8 cellular contexts compared by ENCODE assay signal in the genomic region with DNA sequence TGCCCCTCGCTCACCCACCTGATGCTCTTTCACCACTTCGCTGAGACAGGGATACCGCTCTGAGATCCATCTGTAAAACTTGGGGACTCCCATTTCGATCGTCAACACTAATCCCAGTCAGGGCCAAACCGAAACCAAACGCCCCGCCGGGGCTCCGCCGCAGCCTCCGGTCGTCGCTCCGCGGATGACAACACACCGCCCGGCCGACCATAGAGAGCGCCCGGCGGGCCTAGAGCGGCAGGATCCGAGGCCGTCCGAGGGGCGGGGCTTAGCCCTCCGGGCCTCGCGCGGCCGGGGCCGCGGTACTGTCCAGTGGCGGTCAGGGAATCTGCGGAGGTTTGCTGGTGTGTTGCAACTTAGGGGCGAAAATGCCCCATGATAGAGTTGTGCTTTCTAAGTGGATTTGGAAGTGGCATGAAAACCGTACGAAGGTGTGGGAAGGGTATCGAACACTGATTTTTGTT. TPM values are rescaled to one million over a fixed set of nuclear protein-coding genes. Genes with fewer than 3 reads are reported as not detected.
DNase-seq lines count a peak whose midpoint lies in the region; ATAC-seq and TF ChIP-seq lines count a peak whose summit lies in the region.

XRN1 (minus strand) TSS at position 186 of the 464 bp plus-strand sequence; CDS start at position 93, 93 bp downstream.

- H3K27ac Mint-ChIP-seq in activated T-cell treated with anti-CD3 and anti-CD28 coated beads, Interleukin-2, amount 50 U/mL, for 24 hours, result peak within 1 kb of the TSS; percentile 100

- peak within 1 kb of the TSS; percentile 100 for H3K4me3 Mint-ChIP-seq in activated T-cell treated with anti-CD3 and anti-CD28 coated beads, Interleukin-2, amount 50 U/mL, for 24 hours

- ATAC-seq in GM21717 (IDR thresholded peaks at IDR 0.05; ENCODE audit: unreplicated experiment), result peak; percentile 79

- peaks cover 77% of the 10 kb centered on the region for H3K36me3 Mint-ChIP-seq in activated T-cell treated with anti-CD3 and anti-CD28 coated beads, Interleukin-2, amount 50 U/mL, for 24 hours (ENCODE audit: low read depth)

- peak within 1 kb of the TSS; percentile 99 to 100 for H3K9ac ChIP-seq in mucosa of rectum (ENCODE audit: low read depth in 1 of 2, low read length in 2 of 2)

- DNase-seq in DMS53 (lab: John Stamatoyannopoulos, UW) (peak; percentile 96), KG1 (lab: John Stamatoyannopoulos, UW) (peak; percentile 88), erythroblast (lab: John Stamatoyannopoulos, UW) (peak; percentile 94 to 97)
- peak; percentile 97 for DNase-seq in activated T-cell treated with anti-CD3 and anti-CD28 coated beads, Interleukin-2, amount 50 U/mL, for 24 hours
- peak; percentile 86 for DNase-seq in stimulated activated CD8-positive, alpha-beta memory T cell treated with anti-CD3 and anti-CD28 coated beads, Interleukin-4, amount 100 ng/mL, for 4 hours (ENCODE audit: low read depth in 2 of 2, low spot score in 1 of 2)

- peaks cover 2 to 8% of the 10 kb centered on the region in 2 donors for H3K36me3 ChIP-seq in mucosa of rectum (ENCODE audit: control insufficient read depth in 2 of 2, insufficient read depth in 2 of 2, low read length in 2 of 2)

- TF ChIP-seq POLR2A in erythroblast (IDR thresholded peaks at IDR 0.05; ENCODE audit: low read length), result peak; percentile 83

- no peaks in the 10 kb centered on the region for H3K27me3 Mint-ChIP-seq in activated T-cell treated with anti-CD3 and anti-CD28 coated beads, Interleukin-2, amount 50 U/mL, for 24 hours

- H3K27ac ChIP-seq in mucosa of rectum (ENCODE audit: low read depth in 2 of 2, low read length in 2 of 2), result peak within 1 kb of the TSS; percentile 97 to 99

- H3K4me1 ChIP-seq in mucosa of rectum (ENCODE audit: control insufficient read depth in 2 of 2, insufficient read depth in 2 of 2, low read length in 2 of 2), result peaks cover 8 to 16% of the 10 kb centered on the region in 2 donors

- H3K4me1 Mint-ChIP-seq in activated T-cell treated with anti-CD3 and anti-CD28 coated beads, Interleukin-2, amount 50 U/mL, for 24 hours (ENCODE audit: low read depth), result peaks cover 42% of the 10 kb centered on the region

- H3K4me3 ChIP-seq in mucosa of rectum (ENCODE audit: low read length in 2 of 2), result peak within 1 kb of the TSS; percentile 94 to 100

- H3K27me3 ChIP-seq in mucosa of rectum (ENCODE audit: control insufficient read depth in 2 of 2, insufficient read depth in 2 of 2, low read length in 2 of 2), result no peaks in the 10 kb centered on the region

- H3K9me3 Mint-ChIP-seq in activated T-cell treated with anti-CD3 and anti-CD28 coated beads, Interleukin-2, amount 50 U/mL, for 24 hours, result no peaks in the 10 kb centered on the region

- H3K9me3 ChIP-seq in mucosa of rectum (ENCODE audit: control insufficient read depth in 2 of 2, low read length in 2 of 2), result no peaks in the 10 kb centered on the region

TF ChIP-seq in PFSK-1, 5 proteins besides CTCF, POLR2A, EP300 and RAD21:
- TF ChIP-seq, protein P1, sequence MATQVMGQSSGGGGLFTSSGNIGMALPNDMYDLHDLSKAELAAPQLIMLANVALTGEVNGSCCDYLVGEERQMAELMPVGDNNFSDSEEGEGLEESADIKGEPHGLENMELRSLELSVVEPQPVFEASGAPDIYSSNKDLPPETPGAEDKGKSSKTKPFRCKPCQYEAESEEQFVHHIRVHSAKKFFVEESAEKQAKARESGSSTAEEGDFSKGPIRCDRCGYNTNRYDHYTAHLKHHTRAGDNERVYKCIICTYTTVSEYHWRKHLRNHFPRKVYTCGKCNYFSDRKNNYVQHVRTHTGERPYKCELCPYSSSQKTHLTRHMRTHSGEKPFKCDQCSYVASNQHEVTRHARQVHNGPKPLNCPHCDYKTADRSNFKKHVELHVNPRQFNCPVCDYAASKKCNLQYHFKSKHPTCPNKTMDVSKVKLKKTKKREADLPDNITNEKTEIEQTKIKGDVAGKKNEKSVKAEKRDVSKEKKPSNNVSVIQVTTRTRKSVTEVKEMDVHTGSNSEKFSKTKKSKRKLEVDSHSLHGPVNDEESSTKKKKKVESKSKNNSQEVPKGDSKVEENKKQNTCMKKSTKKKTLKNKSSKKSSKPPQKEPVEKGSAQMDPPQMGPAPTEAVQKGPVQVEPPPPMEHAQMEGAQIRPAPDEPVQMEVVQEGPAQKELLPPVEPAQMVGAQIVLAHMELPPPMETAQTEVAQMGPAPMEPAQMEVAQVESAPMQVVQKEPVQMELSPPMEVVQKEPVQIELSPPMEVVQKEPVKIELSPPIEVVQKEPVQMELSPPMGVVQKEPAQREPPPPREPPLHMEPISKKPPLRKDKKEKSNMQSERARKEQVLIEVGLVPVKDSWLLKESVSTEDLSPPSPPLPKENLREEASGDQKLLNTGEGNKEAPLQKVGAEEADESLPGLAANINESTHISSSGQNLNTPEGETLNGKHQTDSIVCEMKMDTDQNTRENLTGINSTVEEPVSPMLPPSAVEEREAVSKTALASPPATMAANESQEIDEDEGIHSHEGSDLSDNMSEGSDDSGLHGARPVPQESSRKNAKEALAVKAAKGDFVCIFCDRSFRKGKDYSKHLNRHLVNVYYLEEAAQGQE (IDR thresholded peaks at IDR 0.05; ENCODE audit: insufficient read depth in 1 of 2, low read depth in 2 of 2, low read length in 2 of 2), result peak; percentile 37 to 67; a peak in 2 of 4 replicates
- peak; percentile 30 for TF ChIP-seq FOXP2 (optimal IDR thresholded peaks at IDR 0.05; ENCODE audit: borderline replicate concordance, extremely low read depth, extremely low read length, insufficient read depth)
- TF ChIP-seq SIN3A (IDR thresholded peaks at IDR 0.05; ENCODE audit: borderline replicate concordance, insufficient read depth, low read length), result no peak
- peak; percentile 88 for TF ChIP-seq TAF1 (IDR thresholded peaks at IDR 0.05; ENCODE audit: borderline replicate concordance, insufficient read depth, low read length)
- TF ChIP-seq POLR2AphosphoS5 (IDR thresholded peaks at IDR 0.05; ENCODE audit: low read depth, low read length), result peak; percentile 88

RNA-seq across cellular contexts. Expression of gene XRN1, which starts in this region (rescaled TPM):
- 2.1 TPM for polyA plus RNA-seq in PFSK-1 (2012; ENCODE audit: insufficient read length, low read depth)

Comparison
In these comparisons a context has a peak if more than half of its experiments do, and no peak if none do; other contexts are left out.
1. Peak in every context shown above with its lines: DNase-seq, ATAC-seq, H3K4me3 ChIP-seq and H3K27ac ChIP-seq.